1 cellular context compared by ENCODE assay signal in genomic region chr5:157116483-157116954, GRCh38.
TF ChIP-seq lines count a peak whose summit lies in the region.

No MANE protein-coding gene starts in this region.

TF ChIP-seq in GM12878, 131 proteins besides CTCF, POLR2A, EP300 and RAD21 (continues in another document):
- TF ChIP-seq BCL11A (IDR thresholded peaks at IDR 0.05; ENCODE audit: low read depth, low read length) = peak; percentile 81; the same call in 1 of the 2 replicates
- peak in 1 of 2 experiments; percentile 53; a peak in 1 of 4 replicates for TF ChIP-seq CEBPB (IDR thresholded peaks at IDR 0.05; ENCODE audit: borderline replicate concordance in 1 of 2, low read depth in 2 of 2, low read length in 2 of 2)
- TF ChIP-seq, protein P1, sequence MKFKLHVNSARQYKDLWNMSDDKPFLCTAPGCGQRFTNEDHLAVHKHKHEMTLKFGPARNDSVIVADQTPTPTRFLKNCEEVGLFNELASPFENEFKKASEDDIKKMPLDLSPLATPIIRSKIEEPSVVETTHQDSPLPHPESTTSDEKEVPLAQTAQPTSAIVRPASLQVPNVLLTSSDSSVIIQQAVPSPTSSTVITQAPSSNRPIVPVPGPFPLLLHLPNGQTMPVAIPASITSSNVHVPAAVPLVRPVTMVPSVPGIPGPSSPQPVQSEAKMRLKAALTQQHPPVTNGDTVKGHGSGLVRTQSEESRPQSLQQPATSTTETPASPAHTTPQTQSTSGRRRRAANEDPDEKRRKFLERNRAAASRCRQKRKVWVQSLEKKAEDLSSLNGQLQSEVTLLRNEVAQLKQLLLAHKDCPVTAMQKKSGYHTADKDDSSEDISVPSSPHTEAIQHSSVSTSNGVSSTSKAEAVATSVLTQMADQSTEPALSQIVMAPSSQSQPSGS (IDR thresholded peaks at IDR 0.05; ENCODE audit: low read length) = peak; percentile 75
- TF ChIP-seq SMAD5 (IDR thresholded peaks at IDR 0.05; ENCODE audit: low read depth) = no peak
- TF ChIP-seq RUNX3 (IDR thresholded peaks at IDR 0.05; ENCODE audit: low read length) = peak; percentile 91
- TF ChIP-seq BCL3 (IDR thresholded peaks at IDR 0.05; ENCODE audit: borderline replicate concordance, insufficient read depth, low read depth, low read length, poor library complexity, severe bottlenecking) = peak; percentile 95
- TF ChIP-seq RB1 (IDR thresholded peaks at IDR 0.05; ENCODE audit: borderline replicate concordance) = 0 out of 2 replicates have a peak, but pooled peaks have one; percentile 23
- TF ChIP-seq MLLT1 (IDR thresholded peaks at IDR 0.05) = 0 out of 2 replicates have a peak, but pooled peaks have one; percentile 54
- TF ChIP-seq, protein P2, sequence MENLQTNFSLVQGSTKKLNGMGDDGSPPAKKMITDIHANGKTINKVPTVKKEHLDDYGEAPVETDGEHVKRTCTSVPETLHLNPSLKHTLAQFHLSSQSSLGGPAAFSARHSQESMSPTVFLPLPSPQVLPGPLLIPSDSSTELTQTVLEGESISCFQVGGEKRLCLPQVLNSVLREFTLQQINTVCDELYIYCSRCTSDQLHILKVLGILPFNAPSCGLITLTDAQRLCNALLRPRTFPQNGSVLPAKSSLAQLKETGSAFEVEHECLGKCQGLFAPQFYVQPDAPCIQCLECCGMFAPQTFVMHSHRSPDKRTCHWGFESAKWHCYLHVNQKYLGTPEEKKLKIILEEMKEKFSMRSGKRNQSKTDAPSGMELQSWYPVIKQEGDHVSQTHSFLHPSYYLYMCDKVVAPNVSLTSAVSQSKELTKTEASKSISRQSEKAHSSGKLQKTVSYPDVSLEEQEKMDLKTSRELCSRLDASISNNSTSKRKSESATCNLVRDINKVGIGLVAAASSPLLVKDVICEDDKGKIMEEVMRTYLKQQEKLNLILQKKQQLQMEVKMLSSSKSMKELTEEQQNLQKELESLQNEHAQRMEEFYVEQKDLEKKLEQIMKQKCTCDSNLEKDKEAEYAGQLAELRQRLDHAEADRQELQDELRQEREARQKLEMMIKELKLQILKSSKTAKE (IDR thresholded peaks at IDR 0.05; ENCODE audit: low read depth, poor library complexity, severe bottlenecking) = peak; percentile 35
- TF ChIP-seq NBN (IDR thresholded peaks at IDR 0.05) = peak; percentile 86
- TF ChIP-seq ZNF207 (IDR thresholded peaks at IDR 0.05; ENCODE audit: borderline replicate concordance) = no peak
- TF ChIP-seq MEF2B (IDR thresholded peaks at IDR 0.05; ENCODE audit: partially characterized antibody, poor library complexity, severe bottlenecking) = peak; percentile 77
- peak; percentile 81 for TF ChIP-seq NFIC (IDR thresholded peaks at IDR 0.05; ENCODE audit: low read depth, low read length)
- 0 out of 2 replicates have a peak, but pooled peaks have one; percentile 49 for TF ChIP-seq CBX5 (IDR thresholded peaks at IDR 0.05; ENCODE audit: low read depth)
- TF ChIP-seq KAT2A (conservative IDR thresholded peaks at IDR 0.05; ENCODE audit: control insufficient read depth, low read depth, low read length) = no peak
- peak; percentile 26; the same call in 1 of the 2 replicates for TF ChIP-seq NR2F1 (conservative IDR thresholded peaks at IDR 0.05)
- no peak for TF ChIP-seq RFX5 (IDR thresholded peaks at IDR 0.05; ENCODE audit: low read depth, low read length)
- TF ChIP-seq, protein P3, sequence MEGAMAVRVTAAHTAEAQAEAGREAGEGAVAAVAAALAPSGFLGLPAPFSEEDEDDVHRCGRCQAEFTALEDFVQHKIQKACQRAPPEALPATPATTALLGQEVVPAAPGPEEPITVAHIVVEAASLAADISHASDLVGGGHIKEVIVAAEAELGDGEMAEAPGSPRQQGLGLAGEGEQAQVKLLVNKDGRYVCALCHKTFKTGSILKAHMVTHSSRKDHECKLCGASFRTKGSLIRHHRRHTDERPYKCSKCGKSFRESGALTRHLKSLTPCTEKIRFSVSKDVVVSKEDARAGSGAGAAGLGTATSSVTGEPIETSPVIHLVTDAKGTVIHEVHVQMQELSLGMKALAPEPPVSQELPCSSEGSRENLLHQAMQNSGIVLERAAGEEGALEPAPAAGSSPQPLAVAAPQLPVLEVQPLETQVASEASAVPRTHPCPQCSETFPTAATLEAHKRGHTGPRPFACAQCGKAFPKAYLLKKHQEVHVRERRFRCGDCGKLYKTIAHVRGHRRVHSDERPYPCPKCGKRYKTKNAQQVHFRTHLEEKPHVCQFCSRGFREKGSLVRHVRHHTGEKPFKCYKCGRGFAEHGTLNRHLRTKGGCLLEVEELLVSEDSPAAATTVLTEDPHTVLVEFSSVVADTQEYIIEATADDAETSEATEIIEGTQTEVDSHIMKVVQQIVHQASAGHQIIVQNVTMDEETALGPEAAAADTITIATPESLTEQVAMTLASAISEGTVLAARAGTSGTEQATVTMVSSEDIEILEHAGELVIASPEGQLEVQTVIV (IDR thresholded peaks at IDR 0.05; ENCODE audit: borderline replicate concordance, partially characterized antibody) = no peak
- peak; percentile 66 for TF ChIP-seq ATF7 (IDR thresholded peaks at IDR 0.05; ENCODE audit: low read depth)
- TF ChIP-seq CREM (IDR thresholded peaks at IDR 0.05; ENCODE audit: low read depth) = peak; percentile 47; the same call in 1 of the 2 replicates
- 0 out of 2 replicates have a peak, but pooled peaks have one; percentile 45 for TF ChIP-seq TCF7 (IDR thresholded peaks at IDR 0.05; ENCODE audit: borderline replicate concordance)
- no peak for TF ChIP-seq CREB1 (IDR thresholded peaks at IDR 0.05; ENCODE audit: low read depth)
- TF ChIP-seq SPI1 (IDR thresholded peaks at IDR 0.05; ENCODE audit: borderline replicate concordance, insufficient read depth, low read depth, low read length) = 0 out of 2 replicates have a peak, but pooled peaks have one; percentile 3
- peak; percentile 43; the same call in 1 of the 2 replicates for TF ChIP-seq RELB (IDR thresholded peaks at IDR 0.05; ENCODE audit: low read depth)
- peak; percentile 70; the same call in 1 of the 2 replicates for TF ChIP-seq TBL1XR1 (IDR thresholded peaks at IDR 0.05; ENCODE audit: low read depth, low read length)
- no peak for TF ChIP-seq ZZZ3 (IDR thresholded peaks at IDR 0.05; ENCODE audit: control insufficient read depth, insufficient read length, low read depth)
- 0 out of 2 replicates have a peak, but pooled peaks have one; percentile 30 for TF ChIP-seq IKZF1 (conservative IDR thresholded peaks at IDR 0.05)
- no peak for TF ChIP-seq KLF5 (IDR thresholded peaks at IDR 0.05; ENCODE audit: partially characterized antibody)
- TF ChIP-seq PML (IDR thresholded peaks at IDR 0.05; ENCODE audit: low read length) = 0 out of 2 replicates have a peak, but pooled peaks have one; percentile 16
- 0 out of 4 replicates have a peak, but pooled peaks of 1 of the 2 experiments have one; percentile 40 for TF ChIP-seq SRF (IDR thresholded peaks at IDR 0.05; ENCODE audit: low read depth in 2 of 2, low read length in 2 of 2)
- TF ChIP-seq ETV6 (conservative IDR thresholded peaks at IDR 0.05 in 1 of 2, IDR thresholded peaks at IDR 0.05 in 1 of 2; ENCODE audit: borderline replicate concordance in 1 of 2, low read depth in 1 of 2) = peak in 1 of 2 experiments; percentile 29; a peak in 1 of 4 replicates
- peak; percentile 47; the same call in 1 of the 2 replicates for TF ChIP-seq GATAD2B (conservative IDR thresholded peaks at IDR 0.05; ENCODE audit: low read depth)
- TF ChIP-seq YY1 (IDR thresholded peaks at IDR 0.05; ENCODE audit: low read depth, low read length) = peak; percentile 43; the same call in 1 of the 2 replicates
- TF ChIP-seq KDM1A (IDR thresholded peaks at IDR 0.05; ENCODE audit: borderline replicate concordance) = no peak
- TF ChIP-seq SREBF2 (IDR thresholded peaks at IDR 0.05; ENCODE audit: low read length) = no peak
- no peak for TF ChIP-seq ZSCAN29 (IDR thresholded peaks at IDR 0.05)
- peak; percentile 87 for TF ChIP-seq EED (IDR thresholded peaks at IDR 0.05; ENCODE audit: low read depth)
- peak; percentile 65 for TF ChIP-seq SP1 (IDR thresholded peaks at IDR 0.05; ENCODE audit: low read depth, low read length)
- TF ChIP-seq FOXM1 (IDR thresholded peaks at IDR 0.05; ENCODE audit: low read depth, low read length) = 0 out of 2 replicates have a peak, but pooled peaks have one; percentile 38
- TF ChIP-seq IRF4 (IDR thresholded peaks at IDR 0.05; ENCODE audit: low read depth, low read length) = peak; percentile 92
- peak; percentile 91 for TF ChIP-seq JUNB (IDR thresholded peaks at IDR 0.05)
- no peak for TF ChIP-seq SIX5 (IDR thresholded peaks at IDR 0.05; ENCODE audit: low read depth, low read length, severe bottlenecking)
- no peak; the same call in 1 of the 2 replicates for TF ChIP-seq TAF1 (IDR thresholded peaks at IDR 0.05; ENCODE audit: borderline replicate concordance, low read depth, low read length)
- peak; percentile 69; the same call in 1 of the 2 replicates for TF ChIP-seq PAX5 (IDR thresholded peaks at IDR 0.05; ENCODE audit: borderline replicate concordance, low read depth, low read length)
- TF ChIP-seq, protein P4, sequence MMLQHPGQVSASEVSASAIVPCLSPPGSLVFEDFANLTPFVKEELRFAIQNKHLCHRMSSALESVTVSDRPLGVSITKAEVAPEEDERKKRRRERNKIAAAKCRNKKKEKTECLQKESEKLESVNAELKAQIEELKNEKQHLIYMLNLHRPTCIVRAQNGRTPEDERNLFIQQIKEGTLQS (IDR thresholded peaks at IDR 0.05; ENCODE audit: borderline replicate concordance, extremely low read depth, low read depth, low read length) = no peak
- no peak for TF ChIP-seq FOS (IDR thresholded peaks at IDR 0.05; ENCODE audit: borderline replicate concordance, extremely low read depth, insufficient read length)
- TF ChIP-seq, protein P5, sequence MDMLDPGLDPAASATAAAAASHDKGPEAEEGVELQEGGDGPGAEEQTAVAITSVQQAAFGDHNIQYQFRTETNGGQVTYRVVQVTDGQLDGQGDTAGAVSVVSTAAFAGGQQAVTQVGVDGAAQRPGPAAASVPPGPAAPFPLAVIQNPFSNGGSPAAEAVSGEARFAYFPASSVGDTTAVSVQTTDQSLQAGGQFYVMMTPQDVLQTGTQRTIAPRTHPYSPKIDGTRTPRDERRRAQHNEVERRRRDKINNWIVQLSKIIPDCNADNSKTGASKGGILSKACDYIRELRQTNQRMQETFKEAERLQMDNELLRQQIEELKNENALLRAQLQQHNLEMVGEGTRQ (IDR thresholded peaks at IDR 0.05; ENCODE audit: borderline replicate concordance, low read depth, low read length) = no peak
- TF ChIP-seq, protein P6, sequence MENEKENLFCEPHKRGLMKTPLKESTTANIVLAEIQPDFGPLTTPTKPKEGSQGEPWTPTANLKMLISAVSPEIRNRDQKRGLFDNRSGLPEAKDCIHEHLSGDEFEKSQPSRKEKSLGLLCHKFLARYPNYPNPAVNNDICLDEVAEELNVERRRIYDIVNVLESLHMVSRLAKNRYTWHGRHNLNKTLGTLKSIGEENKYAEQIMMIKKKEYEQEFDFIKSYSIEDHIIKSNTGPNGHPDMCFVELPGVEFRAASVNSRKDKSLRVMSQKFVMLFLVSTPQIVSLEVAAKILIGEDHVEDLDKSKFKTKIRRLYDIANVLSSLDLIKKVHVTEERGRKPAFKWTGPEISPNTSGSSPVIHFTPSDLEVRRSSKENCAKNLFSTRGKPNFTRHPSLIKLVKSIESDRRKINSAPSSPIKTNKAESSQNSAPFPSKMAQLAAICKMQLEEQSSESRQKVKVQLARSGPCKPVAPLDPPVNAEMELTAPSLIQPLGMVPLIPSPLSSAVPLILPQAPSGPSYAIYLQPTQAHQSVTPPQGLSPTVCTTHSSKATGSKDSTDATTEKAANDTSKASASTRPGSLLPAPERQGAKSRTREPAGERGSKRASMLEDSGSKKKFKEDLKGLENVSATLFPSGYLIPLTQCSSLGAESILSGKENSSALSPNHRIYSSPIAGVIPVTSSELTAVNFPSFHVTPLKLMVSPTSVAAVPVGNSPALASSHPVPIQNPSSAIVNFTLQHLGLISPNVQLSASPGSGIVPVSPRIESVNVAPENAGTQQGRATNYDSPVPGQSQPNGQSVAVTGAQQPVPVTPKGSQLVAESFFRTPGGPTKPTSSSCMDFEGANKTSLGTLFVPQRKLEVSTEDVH (IDR thresholded peaks at IDR 0.05; ENCODE audit: low read depth, partially characterized antibody) = no peak
- no peak for TF ChIP-seq TCF12 (IDR thresholded peaks at IDR 0.05; ENCODE audit: low read depth, low read length)
- TF ChIP-seq MTA2 (IDR thresholded peaks at IDR 0.05; ENCODE audit: low read depth) = peak; percentile 57; the same call in 1 of the 2 replicates
- no peak for TF ChIP-seq YBX1 (IDR thresholded peaks at IDR 0.05)
- TF ChIP-seq SMARCA5 (IDR thresholded peaks at IDR 0.05) = no peak
- TF ChIP-seq NR2C2 (IDR thresholded peaks at IDR 0.05; ENCODE audit: borderline replicate concordance, control insufficient read depth, insufficient read length, low read depth) = no peak
- peak; percentile 60 for TF ChIP-seq DPF2 (IDR thresholded peaks at IDR 0.05)
